Comparison of ENCODE assay signal across 22 cellular contexts in the genomic region with DNA sequence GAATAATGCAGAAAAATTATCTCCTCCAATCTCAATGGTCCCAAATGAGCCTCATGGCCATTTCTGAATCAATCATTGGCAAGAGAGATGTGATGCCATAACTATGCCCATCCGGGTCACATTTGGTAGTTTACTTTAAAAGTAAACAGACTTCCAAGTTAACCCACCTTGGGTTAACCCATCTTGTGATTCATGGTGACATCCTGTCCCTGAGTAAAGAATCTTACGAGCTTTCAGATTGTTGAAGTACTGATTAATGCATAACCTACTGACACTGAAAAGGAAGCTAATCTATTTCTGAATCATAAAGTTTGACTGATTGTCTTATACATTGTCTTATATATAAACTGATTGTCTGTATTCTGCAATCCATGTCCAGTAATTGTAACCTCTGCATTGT.
"Had no signal": no experiment of that assay in that cellular context is flagged by ENCODE, and none has a peak within 500 bp of the region (broad histone marks: within the 10 kb centered on the region; RNA-seq: fewer than 3 reads in every experiment).

No MANE protein-coding gene starts in this region.

- FAIRE-seq: endometrium, kidney had no signal

- DNase-seq: cortex of kidney; effector memory CD8-positive, alpha-beta T cell; heart left ventricle; kidney; left cardiac atrium; left lung; mesenchymal stem cell; mucosa of descending colon; naive B cell; right lobe of liver; stimulated activated CD4-positive, alpha-beta T cell treated with anti-CD3 and anti-CD28 coated beads, Interleukin-12 subunit alpha, Interleukin-12 subunit beta, amount 100 ng/mL, for 4 hours; stimulated activated CD4-positive, alpha-beta T cell treated with anti-CD3 and anti-CD28 coated beads, Interleukin-1b, Interleukin-23, amount 100 ng/mL, for 48 hours; stimulated activated CD4-positive, alpha-beta T cell treated with anti-CD3 and anti-CD28 coated beads, Interleukin-4, amount 100 ng/mL, for 1 hour; stimulated activated CD8-positive, alpha-beta memory T cell treated with anti-CD3 and anti-CD28 coated beads, Interleukin-4, amount 100 ng/mL, for 48 hours; stimulated activated naive CD4-positive, alpha-beta T cell; stimulated activated naive CD8-positive, alpha-beta T cell treated with anti-CD3 and anti-CD28 coated beads, Interleukin-15, amount 100 ng/mL, for 72 hours; transverse colon; upper lobe of right lung; uterus had no signal

- ATAC-seq: effector memory CD8-positive, alpha-beta T cell; gastroesophageal sphincter; heart left ventricle; left cardiac atrium; left lung; mucosa of descending colon; natural killer cell treated with Interleukin-12 subunit alpha and Interleukin-12 subunit beta and Interleukin-15 and Interleukin-18, amount 100 ng/mL, for 72 hours; right lobe of liver; stimulated activated naive CD8-positive, alpha-beta T cell treated with anti-CD3 and anti-CD28 coated beads, Interleukin-15, amount 100 ng/mL, for 72 hours; upper lobe of right lung had no signal
